Comparison of ENCODE assay signal across 17 cellular contexts in the genomic region with DNA sequence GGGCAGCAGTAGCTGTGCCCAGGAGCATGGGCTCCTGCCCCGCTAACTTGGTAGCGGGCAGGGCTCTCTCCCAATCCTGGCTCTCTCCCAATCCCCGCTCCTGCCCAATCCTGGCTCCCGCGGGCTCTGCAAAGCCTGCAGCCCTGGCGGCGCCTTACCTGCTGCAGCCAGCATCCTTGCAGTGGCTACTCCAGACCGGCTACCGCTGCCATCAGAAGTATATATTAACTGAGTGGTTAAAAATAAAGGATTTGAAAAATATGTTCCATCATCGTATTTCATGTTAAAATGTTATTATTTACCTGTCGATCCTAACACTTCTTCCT.
A peak's percentile ranks its signal among the peaks of the same experiment; 100 is the strongest.
DNase-seq lines count a peak whose midpoint lies in the region; ATAC-seq and TF ChIP-seq lines count a peak whose summit lies in the region.
"Had no signal": no experiment of that assay in that cellular context is flagged by ENCODE, and none has a peak within 500 bp of the region (broad histone marks: within the 10 kb centered on the region; RNA-seq: fewer than 3 reads in every experiment).

No MANE protein-coding gene starts in this region.

- ATAC-seq in lower lobe of right lung: peak; percentile 11 to 28
- ATAC-seq in upper lobe of right lung: peak; percentile 12
- ATAC-seq: CD8-positive, alpha-beta T cell; GM12878; GM23338 had no signal

- BruUV-seq in MCF 10A (replicated peaks; lab: Mats Ljungman, UMichigan) (no TSS peak), mammary epithelial cell (replicated peaks; lab: Mats Ljungman, UMichigan) (no TSS peak)

- no peaks in the 10 kb centered on the region for H3K79me2 ChIP-seq in mammary epithelial cell (ENCODE audit: insufficient read depth, low read length)

- H3K4me3 Mint-ChIP-seq in MCF 10A (ENCODE audit: unreplicated experiment): no peak overlapping the region
- H3K4me3 Mint-ChIP-seq: B cell; CD4-positive, CD25-positive, alpha-beta regulatory T cell; CD8-positive, alpha-beta T cell; GM23338 had no signal

- CTCF ChIA-PET in MCF 10A (lab: Yijun Ruan, JAX): no interaction called here
- CTCF ChIA-PET in mammary epithelial cell (lab: Charles Lee; ENCODE audit: low non-redundant PET): no interaction called here

- no peaks in the 10 kb centered on the region for H3K4me1 Mint-ChIP-seq in MCF 10A (ENCODE audit: insufficient read depth, unreplicated experiment)
- H3K4me1 Mint-ChIP-seq: B cell; CD4-positive, CD25-positive, alpha-beta regulatory T cell; GM23338 had no signal

- no peaks in the 10 kb centered on the region for H4K20me1 ChIP-seq in mammary epithelial cell (ENCODE audit: insufficient read depth, low read length)
- H4K20me1 ChIP-seq: BLaER1 had no signal

- no peaks in the 10 kb centered on the region for H3K27me3 ChIP-seq in mammary epithelial cell (ENCODE audit: insufficient read depth, low read length)
- H3K27me3 ChIP-seq in lower lobe of right lung (ENCODE audit: low read depth): no peaks in the 10 kb centered on the region
- H3K27me3 ChIP-seq in upper lobe of right lung: no peaks in the 10 kb centered on the region
- H3K27me3 ChIP-seq: BLaER1 had no signal

- no peak overlapping the region for H2AFZ ChIP-seq in mammary epithelial cell (ENCODE audit: low read depth, low read length)
- H2AFZ ChIP-seq: GM23338 had no signal

- H3K9ac ChIP-seq in mammary epithelial cell (ENCODE audit: insufficient read depth, low read length): no peak overlapping the region
- H3K9ac ChIP-seq: BLaER1 had no signal

- POLR2A ChIA-PET in MCF 10A (lab: Yijun Ruan, JAX): no interaction called here

- H3K9me3 ChIP-seq in mammary epithelial cell (replicated peaks; ENCODE audit: insufficient read depth, low read length) (peaks cover 5% of the 10 kb centered on the region), lower lobe of right lung (no peaks in the 10 kb centered on the region), upper lobe of right lung (no peaks in the 10 kb centered on the region)

- H3K27me3 Mint-ChIP-seq in MCF 10A (ENCODE audit: insufficient read depth, unreplicated experiment): no peaks in the 10 kb centered on the region
- H3K27me3 Mint-ChIP-seq: B cell; CD4-positive, CD25-positive, alpha-beta regulatory T cell had no signal

- no peaks in the 10 kb centered on the region for H3K4me1 ChIP-seq in mammary epithelial cell (ENCODE audit: insufficient read depth, low read length)
- H3K4me1 ChIP-seq in lower lobe of right lung: no peaks in the 10 kb centered on the region
- H3K4me1 ChIP-seq in upper lobe of right lung: no peaks in the 10 kb centered on the region
- H3K4me1 ChIP-seq: BLaER1 had no signal

- H3K36me3 ChIP-seq in mammary epithelial cell (ENCODE audit: insufficient read depth, low read length) (no peaks in the 10 kb centered on the region), lower lobe of right lung (no peaks in the 10 kb centered on the region), upper lobe of right lung (no peaks in the 10 kb centered on the region)
- H3K36me3 ChIP-seq: BLaER1 had no signal

- H3K27ac Mint-ChIP-seq in MCF 10A (ENCODE audit: low read depth, unreplicated experiment): peak overlapping the region; percentile 31
- H3K27ac Mint-ChIP-seq: B cell; CD4-positive, CD25-positive, alpha-beta regulatory T cell; CD8-positive, alpha-beta T cell; GM23338 had no signal

- no peak overlapping the region for H3K4me2 ChIP-seq in mammary epithelial cell (ENCODE audit: insufficient read depth, low read depth, low read length)
- H3K4me2 ChIP-seq: BLaER1, GM23338 had no signal

- H3K4me3 ChIP-seq in mammary epithelial cell (replicated peaks in 1 of 3; ENCODE audit: insufficient read depth in 1 of 3, low read depth in 2 of 3, low read length in 3 of 3) (no peak overlapping the region), lower lobe of right lung (no peak overlapping the region), upper lobe of right lung (no peak overlapping the region)
- H3K4me3 ChIP-seq: BLaER1, GM12878, GM23338 had no signal

- TF ChIP-seq CTCF in MCF 10A (IDR thresholded peaks at IDR 0.05; ENCODE audit: unreplicated experiment): no peak
- no peak for TF ChIP-seq CTCF in mammary epithelial cell (conservative IDR thresholded peaks at IDR 0.05 in 1 of 2, IDR thresholded peaks at IDR 0.05 in 1 of 2; ENCODE audit: extremely low read depth in 1 of 2, insufficient read depth in 1 of 2, low read depth in 1 of 2, low read length in 2 of 2)
- no peak for TF ChIP-seq CTCF in lower lobe of right lung (IDR thresholded peaks at IDR 0.05)
- TF ChIP-seq CTCF in upper lobe of right lung (IDR thresholded peaks at IDR 0.05): no peak

- no peak overlapping the region for H3K27ac ChIP-seq in mammary epithelial cell (ENCODE audit: insufficient read depth, low read depth, low read length)
- H3K27ac ChIP-seq in lower lobe of right lung: no peak overlapping the region
- H3K27ac ChIP-seq in upper lobe of right lung: no peak overlapping the region
- H3K27ac ChIP-seq: 22Rv1, BLaER1, C4-2B had no signal

- no peaks in the 10 kb centered on the region for H3K36me3 Mint-ChIP-seq in MCF 10A (ENCODE audit: insufficient read depth, unreplicated experiment)
- H3K36me3 Mint-ChIP-seq: CD4-positive, CD25-positive, alpha-beta regulatory T cell; CD8-positive, alpha-beta T cell had no signal

- in situ Hi-C loops in mammary epithelial cell (cut with MboI; ENCODE audit: low sequenced_read_pairs in 2 of 2): no loop called here

- intact Hi-C loops in MCF 10A (cut with micrococcal nuclease) (no loop called here), mammary epithelial cell (cut with micrococcal nuclease) (no loop called here), lower lobe of right lung (cut with DNase I) (no loop called here), upper lobe of right lung (cut with DNase I) (no loop called here)

- no peaks in the 10 kb centered on the region for H3K9me3 Mint-ChIP-seq in MCF 10A (ENCODE audit: unreplicated experiment)

- WGBS in mammary epithelial cell (ENCODE audit: low coverage, missing lambda C conversion rate): 96% methylated on average over 11 of the region's 11 CpGs

- DNase-seq in MCF 10A (ENCODE audit: unreplicated experiment) (no peak), mammary epithelial cell (no peak), lower lobe of right lung (no peak), upper lobe of right lung (no peak), RKO (ENCODE audit: low spot score) (no peak)
- no peak for DNase-seq in activated T-cell treated with anti-CD3 and anti-CD28 coated beads, Interleukin-2, amount 50 U/mL, for 48 hours
- DNase-seq: CD4-positive, CD25-positive, alpha-beta regulatory T cell; CD8-positive, alpha-beta T cell; DMS 273 treated with DMSO at 0.1 percent for 48 hours; DMS79; GDM1 had no signal

- dilution Hi-C loops in mammary epithelial cell (cut with HindIII; ENCODE audit: low sequenced_read_pairs): no loop called here
